ENCODE assay signal across 8 cellular contexts in the genomic region with DNA sequence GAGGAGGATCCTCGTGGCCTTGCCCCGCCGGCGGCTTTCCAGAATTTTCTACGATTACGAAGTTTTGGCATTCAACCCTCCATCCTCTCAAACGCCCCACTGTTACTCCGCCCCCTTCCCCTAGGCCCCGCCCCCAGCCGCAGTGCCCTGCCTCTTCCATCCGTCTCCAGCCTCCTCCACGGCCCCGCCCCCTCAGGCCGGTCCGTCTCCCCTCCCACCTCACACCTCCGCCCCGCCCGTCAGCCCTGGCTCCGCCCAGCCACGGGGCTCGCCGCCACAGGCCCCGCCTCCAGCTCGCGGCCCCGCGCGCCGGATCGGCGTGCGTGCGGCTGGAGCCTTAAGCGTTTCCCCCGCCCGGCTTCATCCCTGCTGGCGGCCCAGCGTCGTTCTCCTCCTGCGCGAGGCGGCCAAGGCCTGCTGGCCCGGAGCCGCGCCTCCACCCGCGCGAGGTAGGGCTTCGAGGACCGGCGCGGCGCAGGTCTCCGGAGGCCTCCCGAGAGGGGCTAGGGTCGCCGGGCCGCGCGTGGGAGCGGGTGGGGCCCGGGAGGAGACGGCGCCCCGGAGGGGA. TPM values are rescaled to one million over a fixed set of nuclear protein-coding genes. Genes with fewer than 3 reads are reported as not detected.
DNase-seq lines count a peak whose midpoint lies in the region; ATAC-seq and TF ChIP-seq lines count a peak whose summit lies in the region.

A gene with protein sequence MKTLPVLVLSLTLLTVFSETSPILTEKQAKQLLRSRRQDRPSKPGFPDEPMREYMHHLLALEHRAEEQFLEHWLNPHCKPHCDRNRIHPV (minus strand): TSS at position 109 of the 568 bp plus-strand sequence. CDS start 18,110 bp downstream, outside the sequence.
A gene (plus strand): TSS at position 340 of the 568 bp plus-strand sequence. CDS start 645 bp downstream, outside the sequence.

- H3K27ac ChIP-seq in BLaER1 (peak within 1 kb of the TSS; percentile 92), liver (ENCODE audit: low read depth in 1 of 2, low read length in 2 of 2) (peak within 1 kb of the TSS; percentile 90 to 91)

- DNase-seq in NCI-H510A treated with DMSO at 0.1 percent for 48 hours (lab: John Stamatoyannopoulos, UW) (peak; percentile 95), dedifferentiated amniotic fluid mesenchymal stem cell (ENCODE audit: extremely low spot score) (peak; percentile 97)
- DNase-seq in activated CD4-positive, alpha-beta T cell treated with anti-CD3 and anti-CD28 coated beads, Interleukin-2, amount 50 U/mL, for 1 hour, result peak; percentile 99
- DNase-seq in stimulated activated CD4-positive, alpha-beta T cell treated with anti-CD3 and anti-CD28 coated beads, Interleukin-4, amount 100 ng/mL, for 1 hour, result peak; percentile 99

- peak within 1 kb of the TSS; percentile 90 for H3K9ac ChIP-seq in BLaER1
- peak within 1 kb of the TSS; percentile 27 to 67 for H3K9ac ChIP-seq in liver (ENCODE audit: low read depth in 1 of 2, low read length in 2 of 2)

- H4K20me1 ChIP-seq in BLaER1, result peaks cover 78% of the 10 kb centered on the region

- H3K36me3 ChIP-seq in BLaER1, result peaks cover 27% of the 10 kb centered on the region
- H3K36me3 ChIP-seq in liver (ENCODE audit: control insufficient read depth in 4 of 4, insufficient read depth in 3 of 4, low read depth in 1 of 4, low read length in 3 of 4), result no peaks in the 10 kb centered on the region

- ATAC-seq in GM19324 (IDR thresholded peaks at IDR 0.05; ENCODE audit: low FRiP score, unreplicated experiment) (peak; percentile 81), HG03457 (IDR thresholded peaks at IDR 0.05; ENCODE audit: unreplicated experiment) (peak; percentile 38)

- H3K4me3 ChIP-seq in BLaER1 (peak within 1 kb of the TSS; percentile 97), liver (ENCODE audit: low read depth in 1 of 3, low read length in 3 of 3) (peak within 1 kb of the TSS; percentile 56 to 74 (median 59))

- no peak for TF ChIP-seq CTCF in liver (IDR thresholded peaks at IDR 0.05; ENCODE audit: low read depth, low read length, missing input control)

- H3K4me2 ChIP-seq in BLaER1, result peak within 1 kb of the TSS; percentile 98

- H3K27me3 ChIP-seq in BLaER1 (no peaks in the 10 kb centered on the region), liver (ENCODE audit: control insufficient read depth in 4 of 4, insufficient read depth in 4 of 4, low read length in 3 of 4) (no peaks in the 10 kb centered on the region)

- no peaks in the 10 kb centered on the region for H3K9me3 ChIP-seq in BLaER1
- H3K9me3 ChIP-seq in liver (ENCODE audit: control insufficient read depth in 4 of 4, low read length in 3 of 4), result no peaks in the 10 kb centered on the region

- TF ChIP-seq RAD21 in liver (IDR thresholded peaks at IDR 0.05), result no peak

- 1% methylated on average over 65 of the region's 65 CpGs for WGBS in liver

- peaks cover 60% of the 10 kb centered on the region for H3K4me1 ChIP-seq in BLaER1
- H3K4me1 ChIP-seq in liver (ENCODE audit: control insufficient read depth in 4 of 4, insufficient read depth in 4 of 4, low read length in 3 of 4), result peaks cover 8 to 28% (median 18%) of the 10 kb centered on the region in 4 donors

TF ChIP-seq in liver, 16 proteins besides CTCF, POLR2A, EP300 and RAD21:
- TF ChIP-seq JUND (IDR thresholded peaks at IDR 0.05) (no peak), SP1 (IDR thresholded peaks at IDR 0.05) (peak; percentile 10)
- TF ChIP-seq, protein P1, sequence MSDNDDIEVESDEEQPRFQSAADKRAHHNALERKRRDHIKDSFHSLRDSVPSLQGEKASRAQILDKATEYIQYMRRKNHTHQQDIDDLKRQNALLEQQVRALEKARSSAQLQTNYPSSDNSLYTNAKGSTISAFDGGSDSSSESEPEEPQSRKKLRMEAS (IDR thresholded peaks at IDR 0.05), result peak; percentile 28

RNA-seq across cellular contexts. Expression of the first gene that starts in this region (rescaled TPM):
- under 1 TPM; 0.19 to 0.75 TPM for total RNA-seq in liver
- 1 to 10 TPM in 1 of 2 donors, under 1 TPM in 1; 0.81 to 1.4 TPM for polyA plus RNA-seq in liver

RNA-seq across cellular contexts. Expression of the second gene that starts in this region (rescaled TPM):
- total RNA-seq in liver, result 1 to 10 TPM; 1.0 to 5.9 TPM
- 1 to 10 TPM; 1.3 to 4.3 TPM for polyA plus RNA-seq in liver

Comparison
In these comparisons a context has a peak if more than half of its experiments do, and no peak if none do; other contexts are left out.
1. Peak in every context shown above with its lines: DNase-seq, ATAC-seq, H3K4me3 ChIP-seq and H3K27ac ChIP-seq.